In genomic region chr6:111764238-111765182, GRCh38 we compare ENCODE assay signal across 9 cellular contexts.
DNase-seq lines count a peak whose midpoint lies in the region; ATAC-seq, FAIRE-seq and TF ChIP-seq lines count a peak whose summit lies in the region.
"Had no signal": no experiment of that assay in that cellular context is flagged by ENCODE, and none has a peak within 500 bp of the region (broad histone marks: within the 10 kb centered on the region; RNA-seq: fewer than 3 reads in every experiment).

No MANE protein-coding gene starts in this region.

- intact Hi-C loops in kidney (cut with DNase I): no loop called here

- H3K4me1 ChIP-seq in kidney (ENCODE audit: control insufficient read depth in 1 of 2, insufficient read depth in 1 of 2, low read depth in 1 of 2, low read length in 2 of 2): peaks cover 3 to 9% of the 10 kb centered on the region in 2 donors
- H3K4me1 ChIP-seq in tibial nerve: peaks cover 0 to 79% (median 25%) of the 10 kb centered on the region in 4 donors
- H3K4me1 ChIP-seq: A549 had no signal

- no peak for TF ChIP-seq CTCF in kidney (IDR thresholded peaks at IDR 0.05; ENCODE audit: borderline replicate concordance, extremely low read depth, insufficient read depth)
- no peak for TF ChIP-seq CTCF in tibial nerve (IDR thresholded peaks at IDR 0.05)

- no peak for TF ChIP-seq EP300 in tibial nerve (IDR thresholded peaks at IDR 0.05)

- no peak for FAIRE-seq in kidney (lab: Jason Lieb, UNC)
- FAIRE-seq: A549 had no signal

- no peak overlapping the region for H3K27ac ChIP-seq in kidney (ENCODE audit: low read depth in 2 of 2, low read length in 2 of 2)
- H3K27ac ChIP-seq in tibial nerve: peak overlapping the region in 3 of 4 donors; percentile 29 to 60 (median 57)
- H3K27ac ChIP-seq: A549 had no signal

- 66 to 72% methylated on average over 13 of the region's 13 CpGs for WGBS in tibial nerve, 2 donors

- DNase-seq in NCI-H2227 treated with DMSO at 0.1 percent for 48 hours (lab: John Stamatoyannopoulos, UW) (peak; percentile 12), NCI-H2227 (lab: John Stamatoyannopoulos, UW; ENCODE audit: unreplicated experiment) (no peak), kidney (peak; percentile 56), tibial nerve (ENCODE audit: low spot score in 2 of 2) (no peak), NCI-H187 treated with DMSO at 0.1 percent for 48 hours (lab: John Stamatoyannopoulos, UW) (no peak), hippocampal formation (lab: John Stamatoyannopoulos, UW) (no peak)
- peak; percentile 42 to 46 for DNase-seq in activated CD8-positive, alpha-beta memory T cell treated with anti-CD3 and anti-CD28 coated beads for 4 hours (ENCODE audit: low read depth in 2 of 2)

- H3K27me3 ChIP-seq in tibial nerve: no peaks in the 10 kb centered on the region

- H3K4me3 ChIP-seq in kidney (ENCODE audit: low read length in 2 of 2): no peak overlapping the region
- no peak overlapping the region for H3K4me3 ChIP-seq in tibial nerve
- H3K4me3 ChIP-seq: A549 had no signal

- peak; percentile 85 for ATAC-seq in HG03175 (IDR thresholded peaks at IDR 0.05; ENCODE audit: unreplicated experiment)
- ATAC-seq: A549 had no signal

- no peak overlapping the region for H3K9ac ChIP-seq in kidney (ENCODE audit: low read length in 2 of 2)

- no peak for TF ChIP-seq POLR2A in tibial nerve (IDR thresholded peaks at IDR 0.05)

- H3K9me3 ChIP-seq in kidney (ENCODE audit: control insufficient read depth in 1 of 2, low read length in 2 of 2) (no peaks in the 10 kb centered on the region), tibial nerve (no peaks in the 10 kb centered on the region)
- H3K9me3 ChIP-seq: A549 had no signal

- no peaks in the 10 kb centered on the region for H3K36me3 ChIP-seq in kidney (ENCODE audit: control insufficient read depth in 1 of 2, insufficient read depth in 2 of 2, low read length in 2 of 2)
- H3K36me3 ChIP-seq in tibial nerve: no peaks in the 10 kb centered on the region

Comparison
In these comparisons a context has a peak if more than half of its experiments do, and no peak if none do; other contexts are left out.
1. DNase-seq: peak in NCI-H2227 treated with DMSO at 0.1 percent for 48 hours (single experiment), activated CD8-positive, alpha-beta memory T cell treated with anti-CD3 and anti-CD28 coated beads for 4 hours (2 of 2) and kidney (single experiment); none in NCI-H2227 (single experiment), tibial nerve (0 of 2), NCI-H187 treated with DMSO at 0.1 percent for 48 hours (single experiment) and hippocampal formation (0 of 2).
2. H3K27ac ChIP-seq: peak in tibial nerve (3 of 4); none in kidney (0 of 2).